ENCODE assay signal across 17 cellular contexts in genomic region chr3:195116393-195117185, GRCh38.
"Had no signal": no experiment of that assay in that cellular context is flagged by ENCODE, and none has a peak within 500 bp of the region (broad histone marks: within the 10 kb centered on the region; RNA-seq: fewer than 3 reads in every experiment).

No MANE protein-coding gene starts in this region.

- H3K4me1 Mint-ChIP-seq: activated naive CD4-positive, alpha-beta T cell treated with anti-CD3 and anti-CD28 coated beads, Interleukin-2, amount 10 ng/mL, durations not matched to agents 7 days and 5 days had no signal

- H3K9me3 ChIP-seq: adrenal gland, upper lobe of right lung had no signal

- H3K9me3 Mint-ChIP-seq: activated naive CD4-positive, alpha-beta T cell treated with anti-CD3 and anti-CD28 coated beads, Interleukin-2, amount 10 ng/mL, durations not matched to agents 7 days and 5 days; activated T-helper 2 cell treated with anti-CD3 and anti-CD28 coated beads, Interferon-gamma antibody, Interleukin-2, Interleukin-4, amounts not matched to agents 10 μg/mL and 5 μg/mL and 100 μg/mL, durations not matched to agents 14 hours and 24 hours and 36 hours; natural killer cell treated with Interleukin-12 subunit alpha and Interleukin-12 subunit beta and Interleukin-15 and Interleukin-18, amount 100 ng/mL, for 72 hours; T-helper 2 cell treated with Interferon-gamma antibody and Interleukin-4, amounts not matched to agents 5 μg/mL and 100 μg/mL, for 36 hours had no signal

- H3K36me3 Mint-ChIP-seq: activated naive CD4-positive, alpha-beta T cell treated with anti-CD3 and anti-CD28 coated beads, Interleukin-2, amount 10 ng/mL, durations not matched to agents 7 days and 5 days; natural killer cell treated with Interleukin-12 subunit alpha and Interleukin-12 subunit beta and Interleukin-15 and Interleukin-18, amount 100 ng/mL, for 72 hours had no signal

- H3K36me3 ChIP-seq: adrenal gland, upper lobe of right lung, WERI-Rb-1 had no signal

- H3K4me3 Mint-ChIP-seq: activated naive CD4-positive, alpha-beta T cell treated with anti-CD3 and anti-CD28 coated beads, Interleukin-2, amount 10 ng/mL, durations not matched to agents 7 days and 5 days; natural killer cell treated with Interleukin-12 subunit alpha and Interleukin-12 subunit beta and Interleukin-15 and Interleukin-18, amount 100 ng/mL, for 72 hours; T-helper 2 cell treated with Interferon-gamma antibody and Interleukin-4, amounts not matched to agents 5 μg/mL and 100 μg/mL, for 36 hours had no signal

- DNase-seq: activated CD4-positive, alpha-beta T cell treated with anti-CD3 and anti-CD28 coated beads for 48 hours; activated naive CD4-positive, alpha-beta T cell treated with anti-CD3 and anti-CD28 coated beads, Interleukin-2, amount 10 ng/mL, durations not matched to agents 7 days and 5 days; adrenal gland; caudate nucleus; left colon; stimulated activated CD4-positive, alpha-beta T cell treated with anti-CD3 and anti-CD28 coated beads, Interleukin-12 subunit alpha, Interleukin-12 subunit beta, amount 100 ng/mL, for 4 hours; stimulated activated naive CD8-positive, alpha-beta T cell treated with anti-CD3 and anti-CD28 coated beads, Interleukin-15, Interleukin-2, amounts not matched to agents 100 U/mL and 50 U/mL, for 24 hours; SW 1271; upper lobe of right lung; WERI-Rb-1 had no signal

- H3K4me3 ChIP-seq: adrenal gland, coronary artery, lung, upper lobe of right lung had no signal

- H3K4me1 ChIP-seq: upper lobe of right lung had no signal

- H3K27me3 ChIP-seq: adrenal gland, upper lobe of right lung had no signal

- H3K27ac Mint-ChIP-seq: activated naive CD4-positive, alpha-beta T cell treated with anti-CD3 and anti-CD28 coated beads, Interleukin-2, amount 10 ng/mL, durations not matched to agents 7 days and 5 days; activated T-helper 2 cell treated with anti-CD3 and anti-CD28 coated beads, Interferon-gamma antibody, Interleukin-2, Interleukin-4, amounts not matched to agents 10 μg/mL and 5 μg/mL and 100 μg/mL, durations not matched to agents 14 hours and 24 hours and 36 hours; T-helper 2 cell treated with Interferon-gamma antibody and Interleukin-4, amounts not matched to agents 5 μg/mL and 100 μg/mL, for 36 hours had no signal

- H3K27ac ChIP-seq: coronary artery, upper lobe of right lung, WERI-Rb-1 had no signal

- ATAC-seq: esophagus mucosa; left colon; natural killer cell treated with Interleukin-12 subunit alpha and Interleukin-12 subunit beta and Interleukin-15 and Interleukin-18, amount 100 ng/mL, for 72 hours; sciatic nerve; stimulated activated naive CD8-positive, alpha-beta T cell treated with anti-CD3 and anti-CD28 coated beads, Interleukin-15, Interleukin-2, amounts not matched to agents 100 U/mL and 50 U/mL, for 24 hours; upper lobe of right lung had no signal

- H3K27me3 Mint-ChIP-seq: activated naive CD4-positive, alpha-beta T cell treated with anti-CD3 and anti-CD28 coated beads, Interleukin-2, amount 10 ng/mL, durations not matched to agents 7 days and 5 days; natural killer cell treated with Interleukin-12 subunit alpha and Interleukin-12 subunit beta and Interleukin-15 and Interleukin-18, amount 100 ng/mL, for 72 hours had no signal
